ENCODE assay signal across 2 cellular contexts in the genomic region with DNA sequence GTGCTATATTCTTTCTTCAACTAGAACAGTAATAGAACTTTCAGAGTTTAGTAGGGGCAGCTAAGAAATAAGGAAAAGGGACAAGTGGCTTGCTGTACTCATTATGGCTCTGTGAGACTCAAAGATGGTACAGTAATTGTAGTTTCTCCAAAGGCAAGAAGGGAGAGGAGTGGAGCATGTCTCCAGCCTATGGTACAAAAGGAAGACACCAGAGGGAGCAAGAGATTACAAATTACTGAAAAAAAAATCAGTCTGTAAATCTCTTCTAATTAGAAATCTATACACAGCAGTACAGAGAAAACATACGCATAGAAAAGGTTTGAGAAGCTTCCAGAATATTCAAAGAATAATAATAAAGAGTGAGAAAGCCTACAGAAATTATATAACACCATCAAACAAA.
TF ChIP-seq lines count a peak whose summit lies in the region.

No MANE protein-coding gene starts in this region.

TF ChIP-seq in GM23338, 12 proteins besides CTCF, POLR2A, EP300 and RAD21 (continues in another document):
- TF ChIP-seq ZNF331 (CRISPR knock-in tag; IDR thresholded peaks at IDR 0.05; ENCODE audit: low read depth), result no peak
- no peak for TF ChIP-seq NANOG (IDR thresholded peaks at IDR 0.05; ENCODE audit: borderline replicate concordance)
- TF ChIP-seq JUNB (IDR thresholded peaks at IDR 0.05; ENCODE audit: unreplicated experiment), result no peak
- TF ChIP-seq, protein P1, sequence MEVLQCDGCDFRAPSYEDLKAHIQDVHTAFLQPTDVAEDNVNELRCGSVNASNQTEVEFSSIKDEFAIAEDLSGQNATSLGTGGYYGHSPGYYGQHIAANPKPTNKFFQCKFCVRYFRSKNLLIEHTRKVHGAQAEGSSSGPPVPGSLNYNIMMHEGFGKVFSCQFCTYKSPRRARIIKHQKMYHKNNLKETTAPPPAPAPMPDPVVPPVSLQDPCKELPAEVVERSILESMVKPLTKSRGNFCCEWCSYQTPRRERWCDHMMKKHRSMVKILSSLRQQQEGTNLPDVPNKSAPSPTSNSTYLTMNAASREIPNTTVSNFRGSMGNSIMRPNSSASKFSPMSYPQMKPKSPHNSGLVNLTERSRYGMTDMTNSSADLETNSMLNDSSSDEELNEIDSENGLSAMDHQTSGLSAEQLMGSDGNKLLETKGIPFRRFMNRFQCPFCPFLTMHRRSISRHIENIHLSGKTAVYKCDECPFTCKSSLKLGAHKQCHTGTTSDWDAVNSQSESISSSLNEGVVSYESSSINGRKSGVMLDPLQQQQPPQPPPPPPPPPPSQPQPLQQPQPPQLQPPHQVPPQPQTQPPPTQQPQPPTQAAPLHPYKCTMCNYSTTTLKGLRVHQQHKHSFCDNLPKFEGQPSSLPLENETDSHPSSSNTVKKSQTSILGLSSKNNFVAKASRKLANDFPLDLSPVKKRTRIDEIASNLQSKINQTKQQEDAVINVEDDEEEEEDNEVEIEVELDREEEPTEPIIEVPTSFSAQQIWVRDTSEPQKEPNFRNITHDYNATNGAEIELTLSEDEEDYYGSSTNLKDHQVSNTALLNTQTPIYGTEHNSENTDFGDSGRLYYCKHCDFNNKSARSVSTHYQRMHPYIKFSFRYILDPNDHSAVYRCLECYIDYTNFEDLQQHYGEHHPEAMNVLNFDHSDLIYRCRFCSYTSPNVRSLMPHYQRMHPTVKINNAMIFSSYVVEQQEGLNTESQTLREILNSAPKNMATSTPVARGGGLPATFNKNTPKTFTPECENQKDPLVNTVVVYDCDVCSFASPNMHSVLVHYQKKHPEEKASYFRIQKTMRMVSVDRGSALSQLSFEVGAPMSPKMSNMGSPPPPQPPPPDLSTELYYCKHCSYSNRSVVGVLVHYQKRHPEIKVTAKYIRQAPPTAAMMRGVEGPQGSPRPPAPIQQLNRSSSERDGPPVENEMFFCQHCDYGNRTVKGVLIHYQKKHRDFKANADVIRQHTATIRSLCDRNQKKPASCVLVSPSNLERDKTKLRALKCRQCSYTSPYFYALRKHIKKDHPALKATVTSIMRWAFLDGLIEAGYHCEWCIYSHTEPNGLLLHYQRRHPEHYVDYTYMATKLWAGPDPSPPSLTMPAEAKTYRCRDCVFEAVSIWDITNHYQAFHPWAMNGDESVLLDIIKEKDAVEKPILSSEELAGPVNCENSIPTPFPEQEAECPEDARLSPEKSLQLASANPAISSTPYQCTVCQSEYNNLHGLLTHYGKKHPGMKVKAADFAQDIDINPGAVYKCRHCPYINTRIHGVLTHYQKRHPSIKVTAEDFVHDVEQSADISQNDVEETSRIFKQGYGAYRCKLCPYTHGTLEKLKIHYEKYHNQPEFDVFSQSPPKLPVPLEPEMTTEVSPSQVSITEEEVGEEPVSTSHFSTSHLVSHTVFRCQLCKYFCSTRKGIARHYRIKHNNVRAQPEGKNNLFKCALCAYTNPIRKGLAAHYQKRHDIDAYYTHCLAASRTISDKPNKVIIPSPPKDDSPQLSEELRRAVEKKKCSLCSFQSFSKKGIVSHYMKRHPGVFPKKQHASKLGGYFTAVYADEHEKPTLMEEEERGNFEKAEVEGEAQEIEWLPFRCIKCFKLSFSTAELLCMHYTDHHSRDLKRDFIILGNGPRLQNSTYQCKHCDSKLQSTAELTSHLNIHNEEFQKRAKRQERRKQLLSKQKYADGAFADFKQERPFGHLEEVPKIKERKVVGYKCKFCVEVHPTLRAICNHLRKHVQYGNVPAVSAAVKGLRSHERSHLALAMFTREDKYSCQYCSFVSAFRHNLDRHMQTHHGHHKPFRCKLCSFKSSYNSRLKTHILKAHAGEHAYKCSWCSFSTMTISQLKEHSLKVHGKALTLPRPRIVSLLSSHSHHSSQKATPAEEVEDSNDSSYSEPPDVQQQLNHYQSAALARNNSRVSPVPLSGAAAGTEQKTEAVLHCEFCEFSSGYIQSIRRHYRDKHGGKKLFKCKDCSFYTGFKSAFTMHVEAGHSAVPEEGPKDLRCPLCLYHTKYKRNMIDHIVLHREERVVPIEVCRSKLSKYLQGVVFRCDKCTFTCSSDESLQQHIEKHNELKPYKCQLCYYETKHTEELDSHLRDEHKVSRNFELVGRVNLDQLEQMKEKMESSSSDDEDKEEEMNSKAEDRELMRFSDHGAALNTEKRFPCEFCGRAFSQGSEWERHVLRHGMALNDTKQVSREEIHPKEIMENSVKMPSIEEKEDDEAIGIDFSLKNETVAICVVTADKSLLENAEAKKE (CRISPR knock-in tag; IDR thresholded peaks at IDR 0.05), result no peak
- TF ChIP-seq, protein P2, sequence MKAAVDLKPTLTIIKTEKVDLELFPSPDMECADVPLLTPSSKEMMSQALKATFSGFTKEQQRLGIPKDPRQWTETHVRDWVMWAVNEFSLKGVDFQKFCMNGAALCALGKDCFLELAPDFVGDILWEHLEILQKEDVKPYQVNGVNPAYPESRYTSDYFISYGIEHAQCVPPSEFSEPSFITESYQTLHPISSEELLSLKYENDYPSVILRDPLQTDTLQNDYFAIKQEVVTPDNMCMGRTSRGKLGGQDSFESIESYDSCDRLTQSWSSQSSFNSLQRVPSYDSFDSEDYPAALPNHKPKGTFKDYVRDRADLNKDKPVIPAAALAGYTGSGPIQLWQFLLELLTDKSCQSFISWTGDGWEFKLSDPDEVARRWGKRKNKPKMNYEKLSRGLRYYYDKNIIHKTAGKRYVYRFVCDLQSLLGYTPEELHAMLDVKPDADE (IDR thresholded peaks at IDR 0.05), result no peak
- no peak for TF ChIP-seq POLR2AphosphoS5 (IDR thresholded peaks at IDR 0.05; ENCODE audit: low read depth)
- TF ChIP-seq REST (IDR thresholded peaks at IDR 0.05; ENCODE audit: unreplicated experiment), result no peak
- TF ChIP-seq STAT1 (IDR thresholded peaks at IDR 0.05; ENCODE audit: unreplicated experiment), result no peak
- no peak for TF ChIP-seq EZH2phosphoT487 (IDR thresholded peaks at IDR 0.05; ENCODE audit: unreplicated experiment)
- TF ChIP-seq EZH2 (IDR thresholded peaks at IDR 0.05; ENCODE audit: low read depth, unreplicated experiment), result no peak

TF ChIP-seq in H1, 55 proteins besides CTCF, POLR2A, EP300 and RAD21:
- TF ChIP-seq ZNF274 (IDR thresholded peaks at IDR 0.05; ENCODE audit: borderline replicate concordance, extremely low read depth, low read length) (no peak), GABPA (IDR thresholded peaks at IDR 0.05; ENCODE audit: borderline replicate concordance, insufficient read depth, low read length) (no peak), JUN (IDR thresholded peaks at IDR 0.05; ENCODE audit: low read depth, low read length) (no peak), POU5F1 (IDR thresholded peaks at IDR 0.05; ENCODE audit: low read depth, low read length) (no peak), TAF7 (optimal IDR thresholded peaks at IDR 0.05; ENCODE audit: borderline replicate concordance, low read depth, low read length) (no peak), CBX8 (IDR thresholded peaks at IDR 0.05; ENCODE audit: borderline replicate concordance, low read depth, low read length) (no peak), SIX5 (IDR thresholded peaks at IDR 0.05; ENCODE audit: low read depth, low read length) (no peak), SIRT6 (IDR thresholded peaks at IDR 0.05; ENCODE audit: low read length) (no peak), KDM4A (IDR thresholded peaks at IDR 0.05; ENCODE audit: low read depth, low read length, severe bottlenecking) (no peak), POLR2AphosphoS5 (IDR thresholded peaks at IDR 0.05; ENCODE audit: low read depth, low read length) (no peak), CHD2 (IDR thresholded peaks at IDR 0.05; ENCODE audit: low read length) (no peak), TEAD4 (IDR thresholded peaks at IDR 0.05; ENCODE audit: low read depth, low read length) (no peak), NRF1 (IDR thresholded peaks at IDR 0.05; ENCODE audit: low read depth, low read length) (no peak), TBP (IDR thresholded peaks at IDR 0.05; ENCODE audit: low read depth, low read length) (no peak)
- TF ChIP-seq, protein P3, sequence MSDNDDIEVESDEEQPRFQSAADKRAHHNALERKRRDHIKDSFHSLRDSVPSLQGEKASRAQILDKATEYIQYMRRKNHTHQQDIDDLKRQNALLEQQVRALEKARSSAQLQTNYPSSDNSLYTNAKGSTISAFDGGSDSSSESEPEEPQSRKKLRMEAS (IDR thresholded peaks at IDR 0.05), result no peak
- TF ChIP-seq, protein P4, sequence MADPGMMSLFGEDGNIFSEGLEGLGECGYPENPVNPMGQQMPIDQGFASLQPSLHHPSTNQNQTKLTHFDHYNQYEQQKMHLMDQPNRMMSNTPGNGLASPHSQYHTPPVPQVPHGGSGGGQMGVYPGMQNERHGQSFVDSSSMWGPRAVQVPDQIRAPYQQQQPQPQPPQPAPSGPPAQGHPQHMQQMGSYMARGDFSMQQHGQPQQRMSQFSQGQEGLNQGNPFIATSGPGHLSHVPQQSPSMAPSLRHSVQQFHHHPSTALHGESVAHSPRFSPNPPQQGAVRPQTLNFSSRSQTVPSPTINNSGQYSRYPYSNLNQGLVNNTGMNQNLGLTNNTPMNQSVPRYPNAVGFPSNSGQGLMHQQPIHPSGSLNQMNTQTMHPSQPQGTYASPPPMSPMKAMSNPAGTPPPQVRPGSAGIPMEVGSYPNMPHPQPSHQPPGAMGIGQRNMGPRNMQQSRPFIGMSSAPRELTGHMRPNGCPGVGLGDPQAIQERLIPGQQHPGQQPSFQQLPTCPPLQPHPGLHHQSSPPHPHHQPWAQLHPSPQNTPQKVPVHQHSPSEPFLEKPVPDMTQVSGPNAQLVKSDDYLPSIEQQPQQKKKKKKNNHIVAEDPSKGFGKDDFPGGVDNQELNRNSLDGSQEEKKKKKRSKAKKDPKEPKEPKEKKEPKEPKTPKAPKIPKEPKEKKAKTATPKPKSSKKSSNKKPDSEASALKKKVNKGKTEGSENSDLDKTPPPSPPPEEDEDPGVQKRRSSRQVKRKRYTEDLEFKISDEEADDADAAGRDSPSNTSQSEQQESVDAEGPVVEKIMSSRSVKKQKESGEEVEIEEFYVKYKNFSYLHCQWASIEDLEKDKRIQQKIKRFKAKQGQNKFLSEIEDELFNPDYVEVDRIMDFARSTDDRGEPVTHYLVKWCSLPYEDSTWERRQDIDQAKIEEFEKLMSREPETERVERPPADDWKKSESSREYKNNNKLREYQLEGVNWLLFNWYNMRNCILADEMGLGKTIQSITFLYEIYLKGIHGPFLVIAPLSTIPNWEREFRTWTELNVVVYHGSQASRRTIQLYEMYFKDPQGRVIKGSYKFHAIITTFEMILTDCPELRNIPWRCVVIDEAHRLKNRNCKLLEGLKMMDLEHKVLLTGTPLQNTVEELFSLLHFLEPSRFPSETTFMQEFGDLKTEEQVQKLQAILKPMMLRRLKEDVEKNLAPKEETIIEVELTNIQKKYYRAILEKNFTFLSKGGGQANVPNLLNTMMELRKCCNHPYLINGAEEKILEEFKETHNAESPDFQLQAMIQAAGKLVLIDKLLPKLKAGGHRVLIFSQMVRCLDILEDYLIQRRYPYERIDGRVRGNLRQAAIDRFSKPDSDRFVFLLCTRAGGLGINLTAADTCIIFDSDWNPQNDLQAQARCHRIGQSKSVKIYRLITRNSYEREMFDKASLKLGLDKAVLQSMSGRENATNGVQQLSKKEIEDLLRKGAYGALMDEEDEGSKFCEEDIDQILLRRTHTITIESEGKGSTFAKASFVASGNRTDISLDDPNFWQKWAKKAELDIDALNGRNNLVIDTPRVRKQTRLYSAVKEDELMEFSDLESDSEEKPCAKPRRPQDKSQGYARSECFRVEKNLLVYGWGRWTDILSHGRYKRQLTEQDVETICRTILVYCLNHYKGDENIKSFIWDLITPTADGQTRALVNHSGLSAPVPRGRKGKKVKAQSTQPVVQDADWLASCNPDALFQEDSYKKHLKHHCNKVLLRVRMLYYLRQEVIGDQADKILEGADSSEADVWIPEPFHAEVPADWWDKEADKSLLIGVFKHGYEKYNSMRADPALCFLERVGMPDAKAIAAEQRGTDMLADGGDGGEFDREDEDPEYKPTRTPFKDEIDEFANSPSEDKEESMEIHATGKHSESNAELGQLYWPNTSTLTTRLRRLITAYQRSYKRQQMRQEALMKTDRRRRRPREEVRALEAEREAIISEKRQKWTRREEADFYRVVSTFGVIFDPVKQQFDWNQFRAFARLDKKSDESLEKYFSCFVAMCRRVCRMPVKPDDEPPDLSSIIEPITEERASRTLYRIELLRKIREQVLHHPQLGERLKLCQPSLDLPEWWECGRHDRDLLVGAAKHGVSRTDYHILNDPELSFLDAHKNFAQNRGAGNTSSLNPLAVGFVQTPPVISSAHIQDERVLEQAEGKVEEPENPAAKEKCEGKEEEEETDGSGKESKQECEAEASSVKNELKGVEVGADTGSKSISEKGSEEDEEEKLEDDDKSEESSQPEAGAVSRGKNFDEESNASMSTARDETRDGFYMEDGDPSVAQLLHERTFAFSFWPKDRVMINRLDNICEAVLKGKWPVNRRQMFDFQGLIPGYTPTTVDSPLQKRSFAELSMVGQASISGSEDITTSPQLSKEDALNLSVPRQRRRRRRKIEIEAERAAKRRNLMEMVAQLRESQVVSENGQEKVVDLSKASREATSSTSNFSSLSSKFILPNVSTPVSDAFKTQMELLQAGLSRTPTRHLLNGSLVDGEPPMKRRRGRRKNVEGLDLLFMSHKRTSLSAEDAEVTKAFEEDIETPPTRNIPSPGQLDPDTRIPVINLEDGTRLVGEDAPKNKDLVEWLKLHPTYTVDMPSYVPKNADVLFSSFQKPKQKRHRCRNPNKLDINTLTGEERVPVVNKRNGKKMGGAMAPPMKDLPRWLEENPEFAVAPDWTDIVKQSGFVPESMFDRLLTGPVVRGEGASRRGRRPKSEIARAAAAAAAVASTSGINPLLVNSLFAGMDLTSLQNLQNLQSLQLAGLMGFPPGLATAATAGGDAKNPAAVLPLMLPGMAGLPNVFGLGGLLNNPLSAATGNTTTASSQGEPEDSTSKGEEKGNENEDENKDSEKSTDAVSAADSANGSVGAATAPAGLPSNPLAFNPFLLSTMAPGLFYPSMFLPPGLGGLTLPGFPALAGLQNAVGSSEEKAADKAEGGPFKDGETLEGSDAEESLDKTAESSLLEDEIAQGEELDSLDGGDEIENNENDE (IDR thresholded peaks at IDR 0.05; ENCODE audit: insufficient replicate concordance, low read length), result no peak
TF ChIP-seq in H1: peak in this region for 0.
